Comparison of ENCODE assay signal across 1 cellular context in the genomic region with DNA sequence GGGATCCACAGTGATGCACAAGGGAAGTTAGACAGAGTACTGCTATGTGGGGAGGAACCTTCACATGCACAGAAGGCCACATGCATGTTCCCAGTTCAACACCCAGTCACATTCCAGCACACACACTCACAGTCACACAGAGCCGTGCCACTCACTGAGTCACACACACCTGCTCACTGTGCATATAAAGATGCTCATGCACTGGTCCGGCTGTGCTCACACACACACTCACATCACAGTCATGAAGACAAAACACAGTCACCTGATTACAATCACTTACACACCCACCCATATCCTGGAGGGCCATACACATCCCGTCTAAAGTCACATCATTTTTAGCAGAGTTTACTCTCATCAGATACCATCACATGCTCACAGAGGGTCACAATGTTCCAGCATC.
TF ChIP-seq lines count a peak whose summit lies in the region.

No MANE protein-coding gene starts in this region.

TF ChIP-seq in H1, 55 proteins besides CTCF, POLR2A, EP300 and RAD21:
- no peak for TF ChIP-seq CHD2 (IDR thresholded peaks at IDR 0.05; ENCODE audit: low read length)
- TF ChIP-seq SIRT6 (IDR thresholded peaks at IDR 0.05; ENCODE audit: low read length): no peak
- no peak for TF ChIP-seq JUN (IDR thresholded peaks at IDR 0.05; ENCODE audit: low read depth, low read length)
- TF ChIP-seq SP2 (IDR thresholded peaks at IDR 0.05; ENCODE audit: low read length): no peak
